20 cellular contexts compared by ENCODE assay signal in genomic region chr2:74719066-74719465, GRCh38.
"Had no signal": no experiment of that assay in that cellular context is flagged by ENCODE, and none has a peak within 500 bp of the region (broad histone marks: within the 10 kb centered on the region; RNA-seq: fewer than 3 reads in every experiment).

No MANE protein-coding gene starts in this region.

- H3K4me3 Mint-ChIP-seq: immature natural killer cell; naive thymus-derived CD8-positive, alpha-beta T cell; stimulated activated naive B cell treated with anti-CD40 and anti-IgM and Interleukin-4, amounts not matched to agents 10 μg/mL and 1 μg/mL and 100 μg/mL, for 72 hours; stimulated activated naive CD8-positive, alpha-beta T cell treated with anti-CD3 and anti-CD28 coated beads, Interleukin-15, amount 100 ng/mL, for 72 hours had no signal

- H3K36me3 ChIP-seq: esophagus squamous epithelium, gastroesophageal sphincter, left ventricle myocardium inferior, neutrophil, sigmoid colon, thoracic aorta had no signal

- ATAC-seq: gastroesophageal sphincter; naive thymus-derived CD8-positive, alpha-beta T cell; stimulated activated naive B cell treated with anti-CD40 and anti-IgM and Interleukin-4, amounts not matched to agents 10 μg/mL and 1 μg/mL and 100 μg/mL, for 72 hours; stimulated activated naive CD8-positive, alpha-beta T cell treated with anti-CD3 and anti-CD28 coated beads, Interleukin-15, amount 100 ng/mL, for 72 hours had no signal

- H3K27ac Mint-ChIP-seq: immature natural killer cell; naive thymus-derived CD8-positive, alpha-beta T cell; stimulated activated naive B cell treated with anti-CD40 and anti-IgM and Interleukin-4, amounts not matched to agents 10 μg/mL and 1 μg/mL and 100 μg/mL, for 72 hours; stimulated activated naive CD8-positive, alpha-beta T cell treated with anti-CD3 and anti-CD28 coated beads, Interleukin-15, amount 100 ng/mL, for 72 hours had no signal

- H3K36me3 Mint-ChIP-seq: immature natural killer cell; naive thymus-derived CD8-positive, alpha-beta T cell; stimulated activated naive B cell treated with anti-CD40 and anti-IgM and Interleukin-4, amounts not matched to agents 10 μg/mL and 1 μg/mL and 100 μg/mL, for 72 hours had no signal

- H3K9me3 ChIP-seq: esophagus squamous epithelium, gastroesophageal sphincter, left ventricle myocardium inferior, neutrophil, sigmoid colon, thoracic aorta had no signal

- H3K4me3 ChIP-seq: esophagus squamous epithelium, gastroesophageal sphincter, left ventricle myocardium inferior, lung, sigmoid colon, skin epidermis, thoracic aorta had no signal

- DNase-seq: effector memory CD4-positive, alpha-beta T cell; esophagus squamous epithelium; foreskin fibroblast; glutamatergic neuron; immature natural killer cell; left ventricle myocardium inferior; mesendoderm; naive thymus-derived CD8-positive, alpha-beta T cell; posterior cingulate gyrus; sigmoid colon; stimulated activated CD4-positive, alpha-beta T cell treated with anti-CD3 and anti-CD28 coated beads, Interleukin-2, amount 100 ng/mL, for 24 hours; stimulated activated CD4-positive, alpha-beta T cell treated with anti-CD3 and anti-CD28 coated beads, Interleukin-4, amount 100 ng/mL, for 4 hours; stimulated activated naive B cell treated with anti-CD40 and anti-IgM and Interleukin-4, amounts not matched to agents 10 μg/mL and 1 μg/mL and 100 μg/mL, for 72 hours; stimulated activated naive CD8-positive, alpha-beta T cell treated with anti-CD3 and anti-CD28 coated beads, Interleukin-15, amount 100 ng/mL, for 72 hours; trophoblast cell had no signal

- H3K9me3 Mint-ChIP-seq: immature natural killer cell; naive thymus-derived CD8-positive, alpha-beta T cell; stimulated activated naive B cell treated with anti-CD40 and anti-IgM and Interleukin-4, amounts not matched to agents 10 μg/mL and 1 μg/mL and 100 μg/mL, for 72 hours; stimulated activated naive CD8-positive, alpha-beta T cell treated with anti-CD3 and anti-CD28 coated beads, Interleukin-15, amount 100 ng/mL, for 72 hours had no signal

- H3K4me1 Mint-ChIP-seq: stimulated activated naive CD8-positive, alpha-beta T cell treated with anti-CD3 and anti-CD28 coated beads, Interleukin-15, amount 100 ng/mL, for 72 hours had no signal

- H3K27ac ChIP-seq: esophagus squamous epithelium, gastroesophageal sphincter, left ventricle myocardium inferior, neutrophil, sigmoid colon, thoracic aorta had no signal
